Comparison of ENCODE assay signal across 1 cellular context in the genomic region with DNA sequence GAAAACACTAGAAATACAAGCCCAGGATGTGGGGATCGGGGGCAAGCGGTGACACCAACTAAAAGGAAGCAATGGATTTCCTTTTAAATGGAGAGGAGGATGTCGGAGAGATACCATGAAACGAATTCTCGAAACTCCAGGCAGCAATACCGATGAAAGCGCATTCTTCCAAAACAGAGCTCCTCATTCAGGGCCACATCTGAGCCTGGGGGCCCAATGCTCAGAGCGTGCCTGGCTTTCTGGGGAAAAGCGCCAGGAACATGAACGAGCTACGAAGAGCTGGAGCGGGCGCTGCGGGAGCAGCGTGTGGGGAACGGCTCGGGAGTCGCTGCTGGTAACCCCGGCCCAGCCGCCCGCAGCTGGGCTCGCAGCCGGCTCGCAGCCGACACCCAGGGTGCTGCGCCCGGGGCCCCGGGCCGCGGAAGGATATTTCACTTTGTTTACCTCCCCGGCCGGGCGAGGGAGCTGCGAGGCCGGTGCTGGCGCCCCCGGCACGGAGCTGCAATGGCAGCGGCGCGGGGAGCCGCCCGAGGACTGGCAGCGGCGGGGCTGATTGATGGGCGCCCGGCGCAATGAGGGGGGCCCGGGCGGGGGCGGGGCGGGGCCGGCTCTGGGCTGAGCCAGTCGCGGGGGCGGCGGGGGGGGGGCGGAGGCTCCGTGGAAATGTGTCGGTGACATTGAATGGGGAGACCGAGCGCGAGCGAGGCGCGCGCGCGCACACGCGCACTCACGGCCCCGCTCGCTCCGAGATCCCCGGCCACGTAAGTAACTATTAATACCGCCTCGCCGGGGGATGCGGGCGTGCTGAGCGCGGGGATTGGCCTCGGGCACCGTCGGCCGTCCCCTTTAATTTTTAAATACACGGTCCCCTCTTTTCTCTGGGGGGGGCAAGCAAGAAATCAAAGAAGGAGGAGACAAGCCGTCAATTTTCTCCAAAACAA.
A peak's percentile ranks its signal among the peaks of the same experiment; 100 is the strongest.
TF ChIP-seq lines count a peak whose summit lies in the region.

A gene (plus strand): TSS at position 687 of the 941 bp plus-strand sequence. CDS start 1,372 bp downstream, outside the sequence.

TF ChIP-seq in HepG2, 621 proteins besides CTCF, POLR2A, EP300 and RAD21 (continued from another document and continues in another):
- TF ChIP-seq, protein P1, sequence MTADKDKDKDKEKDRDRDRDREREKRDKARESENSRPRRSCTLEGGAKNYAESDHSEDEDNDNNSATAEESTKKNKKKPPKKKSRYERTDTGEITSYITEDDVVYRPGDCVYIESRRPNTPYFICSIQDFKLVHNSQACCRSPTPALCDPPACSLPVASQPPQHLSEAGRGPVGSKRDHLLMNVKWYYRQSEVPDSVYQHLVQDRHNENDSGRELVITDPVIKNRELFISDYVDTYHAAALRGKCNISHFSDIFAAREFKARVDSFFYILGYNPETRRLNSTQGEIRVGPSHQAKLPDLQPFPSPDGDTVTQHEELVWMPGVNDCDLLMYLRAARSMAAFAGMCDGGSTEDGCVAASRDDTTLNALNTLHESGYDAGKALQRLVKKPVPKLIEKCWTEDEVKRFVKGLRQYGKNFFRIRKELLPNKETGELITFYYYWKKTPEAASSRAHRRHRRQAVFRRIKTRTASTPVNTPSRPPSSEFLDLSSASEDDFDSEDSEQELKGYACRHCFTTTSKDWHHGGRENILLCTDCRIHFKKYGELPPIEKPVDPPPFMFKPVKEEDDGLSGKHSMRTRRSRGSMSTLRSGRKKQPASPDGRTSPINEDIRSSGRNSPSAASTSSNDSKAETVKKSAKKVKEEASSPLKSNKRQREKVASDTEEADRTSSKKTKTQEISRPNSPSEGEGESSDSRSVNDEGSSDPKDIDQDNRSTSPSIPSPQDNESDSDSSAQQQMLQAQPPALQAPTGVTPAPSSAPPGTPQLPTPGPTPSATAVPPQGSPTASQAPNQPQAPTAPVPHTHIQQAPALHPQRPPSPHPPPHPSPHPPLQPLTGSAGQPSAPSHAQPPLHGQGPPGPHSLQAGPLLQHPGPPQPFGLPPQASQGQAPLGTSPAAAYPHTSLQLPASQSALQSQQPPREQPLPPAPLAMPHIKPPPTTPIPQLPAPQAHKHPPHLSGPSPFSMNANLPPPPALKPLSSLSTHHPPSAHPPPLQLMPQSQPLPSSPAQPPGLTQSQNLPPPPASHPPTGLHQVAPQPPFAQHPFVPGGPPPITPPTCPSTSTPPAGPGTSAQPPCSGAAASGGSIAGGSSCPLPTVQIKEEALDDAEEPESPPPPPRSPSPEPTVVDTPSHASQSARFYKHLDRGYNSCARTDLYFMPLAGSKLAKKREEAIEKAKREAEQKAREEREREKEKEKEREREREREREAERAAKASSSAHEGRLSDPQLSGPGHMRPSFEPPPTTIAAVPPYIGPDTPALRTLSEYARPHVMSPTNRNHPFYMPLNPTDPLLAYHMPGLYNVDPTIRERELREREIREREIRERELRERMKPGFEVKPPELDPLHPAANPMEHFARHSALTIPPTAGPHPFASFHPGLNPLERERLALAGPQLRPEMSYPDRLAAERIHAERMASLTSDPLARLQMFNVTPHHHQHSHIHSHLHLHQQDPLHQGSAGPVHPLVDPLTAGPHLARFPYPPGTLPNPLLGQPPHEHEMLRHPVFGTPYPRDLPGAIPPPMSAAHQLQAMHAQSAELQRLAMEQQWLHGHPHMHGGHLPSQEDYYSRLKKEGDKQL (CRISPR knock-in tag; IDR thresholded peaks at IDR 0.05; ENCODE audit: low read depth): no peak
- no peak for TF ChIP-seq ZNF570 (CRISPR knock-in tag; IDR thresholded peaks at IDR 0.05; ENCODE audit: borderline replicate concordance)
- TF ChIP-seq KAT8 (CRISPR knock-in tag; IDR thresholded peaks at IDR 0.05): 0 out of 2 replicates have a peak, but pooled peaks have one; percentile 16
- TF ChIP-seq CREB1 (IDR thresholded peaks at IDR 0.05): no peak
- TF ChIP-seq CREB1 (CRISPR knock-in tag; IDR thresholded peaks at IDR 0.05): no peak
- TF ChIP-seq ELF4 (CRISPR knock-in tag; IDR thresholded peaks at IDR 0.05; ENCODE audit: borderline replicate concordance): no peak
- TF ChIP-seq, protein P2, sequence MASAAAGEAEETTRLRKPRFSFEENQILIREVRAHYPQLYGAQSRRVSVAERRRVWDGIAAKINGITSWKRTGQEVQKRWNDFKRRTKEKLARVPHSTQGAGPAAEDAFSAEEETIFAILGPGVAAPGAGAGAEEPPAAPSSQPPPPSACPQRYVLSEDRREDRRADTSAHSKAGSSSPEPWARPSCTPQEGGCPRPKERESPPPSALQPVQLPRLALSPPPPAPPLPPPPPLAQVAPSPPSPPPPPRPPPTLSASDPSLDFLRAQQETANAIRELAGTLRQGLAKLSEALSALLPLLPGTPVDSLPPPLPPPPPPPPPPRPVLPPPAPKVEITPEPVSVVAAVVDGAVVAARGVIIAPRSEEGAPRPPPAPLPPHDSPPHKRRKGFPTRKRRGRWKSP (CRISPR knock-in tag; IDR thresholded peaks at IDR 0.05): 0 out of 2 replicates have a peak, but pooled peaks have one; percentile 9
- TF ChIP-seq, protein P3, sequence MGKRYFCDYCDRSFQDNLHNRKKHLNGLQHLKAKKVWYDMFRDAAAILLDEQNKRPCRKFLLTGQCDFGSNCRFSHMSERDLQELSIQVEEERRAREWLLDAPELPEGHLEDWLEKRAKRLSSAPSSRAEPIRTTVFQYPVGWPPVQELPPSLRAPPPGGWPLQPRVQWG (CRISPR knock-in tag; IDR thresholded peaks at IDR 0.05; ENCODE audit: borderline replicate concordance, low read depth): no peak
- no peak for TF ChIP-seq ZNF446 (CRISPR knock-in tag; IDR thresholded peaks at IDR 0.05)
- TF ChIP-seq, protein P4, sequence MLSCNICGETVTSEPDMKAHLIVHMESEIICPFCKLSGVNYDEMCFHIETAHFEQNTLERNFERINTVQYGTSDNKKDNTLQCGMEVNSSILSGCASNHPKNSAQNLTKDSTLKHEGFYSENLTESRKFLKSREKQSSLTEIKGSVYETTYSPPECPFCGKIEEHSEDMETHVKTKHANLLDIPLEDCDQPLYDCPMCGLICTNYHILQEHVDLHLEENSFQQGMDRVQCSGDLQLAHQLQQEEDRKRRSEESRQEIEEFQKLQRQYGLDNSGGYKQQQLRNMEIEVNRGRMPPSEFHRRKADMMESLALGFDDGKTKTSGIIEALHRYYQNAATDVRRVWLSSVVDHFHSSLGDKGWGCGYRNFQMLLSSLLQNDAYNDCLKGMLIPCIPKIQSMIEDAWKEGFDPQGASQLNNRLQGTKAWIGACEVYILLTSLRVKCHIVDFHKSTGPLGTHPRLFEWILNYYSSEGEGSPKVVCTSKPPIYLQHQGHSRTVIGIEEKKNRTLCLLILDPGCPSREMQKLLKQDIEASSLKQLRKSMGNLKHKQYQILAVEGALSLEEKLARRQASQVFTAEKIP (CRISPR knock-in tag; IDR thresholded peaks at IDR 0.05; ENCODE audit: borderline replicate concordance): no peak
- TF ChIP-seq, protein P5, sequence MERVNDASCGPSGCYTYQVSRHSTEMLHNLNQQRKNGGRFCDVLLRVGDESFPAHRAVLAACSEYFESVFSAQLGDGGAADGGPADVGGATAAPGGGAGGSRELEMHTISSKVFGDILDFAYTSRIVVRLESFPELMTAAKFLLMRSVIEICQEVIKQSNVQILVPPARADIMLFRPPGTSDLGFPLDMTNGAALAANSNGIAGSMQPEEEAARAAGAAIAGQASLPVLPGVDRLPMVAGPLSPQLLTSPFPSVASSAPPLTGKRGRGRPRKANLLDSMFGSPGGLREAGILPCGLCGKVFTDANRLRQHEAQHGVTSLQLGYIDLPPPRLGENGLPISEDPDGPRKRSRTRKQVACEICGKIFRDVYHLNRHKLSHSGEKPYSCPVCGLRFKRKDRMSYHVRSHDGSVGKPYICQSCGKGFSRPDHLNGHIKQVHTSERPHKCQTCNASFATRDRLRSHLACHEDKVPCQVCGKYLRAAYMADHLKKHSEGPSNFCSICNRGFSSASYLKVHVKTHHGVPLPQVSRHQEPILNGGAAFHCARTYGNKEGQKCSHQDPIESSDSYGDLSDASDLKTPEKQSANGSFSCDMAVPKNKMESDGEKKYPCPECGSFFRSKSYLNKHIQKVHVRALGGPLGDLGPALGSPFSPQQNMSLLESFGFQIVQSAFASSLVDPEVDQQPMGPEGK (CRISPR knock-in tag; IDR thresholded peaks at IDR 0.05): peak; percentile 61
- no peak for TF ChIP-seq KLF6 (CRISPR knock-in tag; IDR thresholded peaks at IDR 0.05)
- TF ChIP-seq FLYWCH1 (CRISPR knock-in tag; IDR thresholded peaks at IDR 0.05): no peak
- TF ChIP-seq, protein P6, sequence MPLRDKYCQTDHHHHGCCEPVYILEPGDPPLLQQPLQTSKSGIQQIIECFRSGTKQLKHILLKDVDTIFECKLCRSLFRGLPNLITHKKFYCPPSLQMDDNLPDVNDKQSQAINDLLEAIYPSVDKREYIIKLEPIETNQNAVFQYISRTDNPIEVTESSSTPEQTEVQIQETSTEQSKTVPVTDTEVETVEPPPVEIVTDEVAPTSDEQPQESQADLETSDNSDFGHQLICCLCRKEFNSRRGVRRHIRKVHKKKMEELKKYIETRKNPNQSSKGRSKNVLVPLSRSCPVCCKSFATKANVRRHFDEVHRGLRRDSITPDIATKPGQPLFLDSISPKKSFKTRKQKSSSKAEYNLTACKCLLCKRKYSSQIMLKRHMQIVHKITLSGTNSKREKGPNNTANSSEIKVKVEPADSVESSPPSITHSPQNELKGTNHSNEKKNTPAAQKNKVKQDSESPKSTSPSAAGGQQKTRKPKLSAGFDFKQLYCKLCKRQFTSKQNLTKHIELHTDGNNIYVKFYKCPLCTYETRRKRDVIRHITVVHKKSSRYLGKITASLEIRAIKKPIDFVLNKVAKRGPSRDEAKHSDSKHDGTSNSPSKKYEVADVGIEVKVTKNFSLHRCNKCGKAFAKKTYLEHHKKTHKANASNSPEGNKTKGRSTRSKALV (CRISPR knock-in tag; IDR thresholded peaks at IDR 0.05): peak; percentile 80
- no peak for TF ChIP-seq ATM (IDR thresholded peaks at IDR 0.05; ENCODE audit: borderline replicate concordance)
- TF ChIP-seq, protein P7, sequence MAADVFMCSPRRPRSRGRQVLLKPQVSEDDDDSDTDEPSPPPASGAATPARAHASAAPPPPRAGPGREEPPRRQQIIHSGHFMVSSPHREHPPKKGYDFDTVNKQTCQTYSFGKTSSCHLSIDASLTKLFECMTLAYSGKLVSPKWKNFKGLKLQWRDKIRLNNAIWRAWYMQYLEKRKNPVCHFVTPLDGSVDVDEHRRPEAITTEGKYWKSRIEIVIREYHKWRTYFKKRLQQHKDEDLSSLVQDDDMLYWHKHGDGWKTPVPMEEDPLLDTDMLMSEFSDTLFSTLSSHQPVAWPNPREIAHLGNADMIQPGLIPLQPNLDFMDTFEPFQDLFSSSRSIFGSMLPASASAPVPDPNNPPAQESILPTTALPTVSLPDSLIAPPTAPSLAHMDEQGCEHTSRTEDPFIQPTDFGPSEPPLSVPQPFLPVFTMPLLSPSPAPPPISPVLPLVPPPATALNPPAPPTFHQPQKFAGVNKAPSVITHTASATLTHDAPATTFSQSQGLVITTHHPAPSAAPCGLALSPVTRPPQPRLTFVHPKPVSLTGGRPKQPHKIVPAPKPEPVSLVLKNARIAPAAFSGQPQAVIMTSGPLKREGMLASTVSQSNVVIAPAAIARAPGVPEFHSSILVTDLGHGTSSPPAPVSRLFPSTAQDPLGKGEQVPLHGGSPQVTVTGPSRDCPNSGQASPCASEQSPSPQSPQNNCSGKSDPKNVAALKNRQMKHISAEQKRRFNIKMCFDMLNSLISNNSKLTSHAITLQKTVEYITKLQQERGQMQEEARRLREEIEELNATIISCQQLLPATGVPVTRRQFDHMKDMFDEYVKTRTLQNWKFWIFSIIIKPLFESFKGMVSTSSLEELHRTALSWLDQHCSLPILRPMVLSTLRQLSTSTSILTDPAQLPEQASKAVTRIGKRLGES (CRISPR knock-in tag; IDR thresholded peaks at IDR 0.05; ENCODE audit: borderline replicate concordance): no peak
- no peak for TF ChIP-seq ZNF781 (CRISPR knock-in tag; IDR thresholded peaks at IDR 0.05; ENCODE audit: borderline replicate concordance, not compliant biosample characterization)
- no peak for TF ChIP-seq ZNF572 (CRISPR knock-in tag; IDR thresholded peaks at IDR 0.05)
- no peak for TF ChIP-seq ZNF709 (CRISPR knock-in tag; IDR thresholded peaks at IDR 0.05)
- TF ChIP-seq ZFP36 (IDR thresholded peaks at IDR 0.05; ENCODE audit: borderline replicate concordance, low read depth, low read length, partially characterized antibody): peak; percentile 3
- TF ChIP-seq, protein P8, sequence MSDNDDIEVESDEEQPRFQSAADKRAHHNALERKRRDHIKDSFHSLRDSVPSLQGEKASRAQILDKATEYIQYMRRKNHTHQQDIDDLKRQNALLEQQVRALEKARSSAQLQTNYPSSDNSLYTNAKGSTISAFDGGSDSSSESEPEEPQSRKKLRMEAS (IDR thresholded peaks at IDR 0.05): peak; percentile 64
- 0 out of 2 replicates have a peak, but pooled peaks have one; percentile 12 for TF ChIP-seq FOXA3 (CRISPR knock-in tag; IDR thresholded peaks at IDR 0.05)
- TF ChIP-seq, protein P9, sequence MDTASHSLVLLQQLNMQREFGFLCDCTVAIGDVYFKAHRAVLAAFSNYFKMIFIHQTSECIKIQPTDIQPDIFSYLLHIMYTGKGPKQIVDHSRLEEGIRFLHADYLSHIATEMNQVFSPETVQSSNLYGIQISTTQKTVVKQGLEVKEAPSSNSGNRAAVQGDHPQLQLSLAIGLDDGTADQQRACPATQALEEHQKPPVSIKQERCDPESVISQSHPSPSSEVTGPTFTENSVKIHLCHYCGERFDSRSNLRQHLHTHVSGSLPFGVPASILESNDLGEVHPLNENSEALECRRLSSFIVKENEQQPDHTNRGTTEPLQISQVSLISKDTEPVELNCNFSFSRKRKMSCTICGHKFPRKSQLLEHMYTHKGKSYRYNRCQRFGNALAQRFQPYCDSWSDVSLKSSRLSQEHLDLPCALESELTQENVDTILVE (CRISPR knock-in tag; IDR thresholded peaks at IDR 0.05): no peak
- no peak for TF ChIP-seq RXRA (CRISPR knock-in tag; IDR thresholded peaks at IDR 0.05)
- no peak for TF ChIP-seq CC2D1A (CRISPR knock-in tag; IDR thresholded peaks at IDR 0.05)
- TF ChIP-seq SP2 (CRISPR knock-in tag; IDR thresholded peaks at IDR 0.05): peak; percentile 53; the same call in 1 of the 2 replicates
- TF ChIP-seq, protein P10, sequence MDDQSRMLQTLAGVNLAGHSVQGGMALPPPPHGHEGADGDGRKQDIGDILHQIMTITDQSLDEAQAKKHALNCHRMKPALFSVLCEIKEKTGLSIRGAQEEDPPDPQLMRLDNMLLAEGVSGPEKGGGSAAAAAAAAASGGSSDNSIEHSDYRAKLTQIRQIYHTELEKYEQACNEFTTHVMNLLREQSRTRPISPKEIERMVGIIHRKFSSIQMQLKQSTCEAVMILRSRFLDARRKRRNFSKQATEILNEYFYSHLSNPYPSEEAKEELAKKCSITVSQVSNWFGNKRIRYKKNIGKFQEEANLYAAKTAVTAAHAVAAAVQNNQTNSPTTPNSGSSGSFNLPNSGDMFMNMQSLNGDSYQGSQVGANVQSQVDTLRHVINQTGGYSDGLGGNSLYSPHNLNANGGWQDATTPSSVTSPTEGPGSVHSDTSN (CRISPR knock-in tag; IDR thresholded peaks at IDR 0.05; ENCODE audit: borderline replicate concordance): no peak
- TF ChIP-seq TBX2 (CRISPR knock-in tag; IDR thresholded peaks at IDR 0.05; ENCODE audit: borderline replicate concordance): peak; percentile 67; the same call in 1 of the 2 replicates
- TF ChIP-seq, protein P11, sequence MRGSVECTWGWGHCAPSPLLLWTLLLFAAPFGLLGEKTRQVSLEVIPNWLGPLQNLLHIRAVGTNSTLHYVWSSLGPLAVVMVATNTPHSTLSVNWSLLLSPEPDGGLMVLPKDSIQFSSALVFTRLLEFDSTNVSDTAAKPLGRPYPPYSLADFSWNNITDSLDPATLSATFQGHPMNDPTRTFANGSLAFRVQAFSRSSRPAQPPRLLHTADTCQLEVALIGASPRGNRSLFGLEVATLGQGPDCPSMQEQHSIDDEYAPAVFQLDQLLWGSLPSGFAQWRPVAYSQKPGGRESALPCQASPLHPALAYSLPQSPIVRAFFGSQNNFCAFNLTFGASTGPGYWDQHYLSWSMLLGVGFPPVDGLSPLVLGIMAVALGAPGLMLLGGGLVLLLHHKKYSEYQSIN (CRISPR knock-in tag; IDR thresholded peaks at IDR 0.05; ENCODE audit: borderline replicate concordance): no peak
